ENCODE assay signal across 25 cellular contexts in the genomic region with DNA sequence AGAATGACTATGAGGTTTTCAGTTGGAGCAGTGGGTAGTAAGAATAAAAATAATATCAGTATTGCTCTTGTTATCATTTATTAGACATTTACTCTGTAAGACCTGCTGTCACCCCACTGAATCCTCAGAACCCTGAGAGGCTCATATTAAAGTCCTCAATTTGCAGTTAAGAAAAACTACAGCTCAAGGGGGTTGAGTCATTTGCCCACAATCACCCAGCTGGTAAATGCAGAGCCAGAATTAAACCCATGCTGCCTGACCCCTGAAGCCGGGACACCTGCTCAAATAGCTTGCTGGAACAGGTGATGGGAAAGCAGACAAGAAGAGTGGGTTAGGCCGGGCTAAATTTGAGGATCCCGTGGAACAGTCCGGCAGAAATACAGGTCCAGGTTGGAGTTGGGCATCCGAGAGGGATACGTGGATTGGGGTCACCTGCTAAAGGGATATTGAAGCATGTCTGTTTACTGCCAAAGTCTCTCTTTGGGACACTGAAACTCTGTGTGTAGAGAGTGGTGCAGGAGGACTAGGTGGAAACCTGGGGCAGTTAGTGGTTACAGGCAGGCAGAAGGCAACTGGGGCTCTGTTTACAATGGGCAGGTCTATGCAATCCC.
DNase-seq lines count a peak whose midpoint lies in the region; ATAC-seq and TF ChIP-seq lines count a peak whose summit lies in the region.
"Had no signal": no experiment of that assay in that cellular context is flagged by ENCODE, and none has a peak within 500 bp of the region (broad histone marks: within the 10 kb centered on the region; RNA-seq: fewer than 3 reads in every experiment).

No MANE protein-coding gene starts in this region.

- CTCF ChIA-PET in Panc1 (lab: Charles Lee) = no interaction called here

- no peaks in the 10 kb centered on the region for H3K9me3 ChIP-seq in Panc1 (ENCODE audit: control insufficient read depth, insufficient read depth, low read depth, low read length)
- H3K9me3 ChIP-seq in sigmoid colon = no peaks in the 10 kb centered on the region
- H3K9me3 ChIP-seq: adrenal gland, breast epithelium, esophagus squamous epithelium, gastrocnemius medialis, MG63, suprapubic skin had no signal

- H3K4me1 ChIP-seq in Panc1 (ENCODE audit: control insufficient read depth, insufficient read depth, low read length) (peaks cover 32% of the 10 kb centered on the region), sigmoid colon (peaks cover 0 to 58% (median 42%) of the 10 kb centered on the region in 4 donors)
- H3K4me1 ChIP-seq: adrenal gland, breast epithelium, esophagus squamous epithelium, suprapubic skin had no signal

- ATAC-seq in Panc1 (no peak), HG02840 (IDR thresholded peaks at IDR 0.05; ENCODE audit: low FRiP score, unreplicated experiment) (no peak)
- ATAC-seq: activated T-cell treated with anti-CD3 and anti-CD28 coated beads, Interleukin-2, amount 50 U/mL, for 4 hours; gastrocnemius medialis; stimulated activated effector memory CD8-positive, alpha-beta T cell treated with anti-CD3 and anti-CD28 coated beads, Interleukin-12 subunit alpha, Interleukin-12 subunit beta, amount 100 ng/mL, for 72 hours; T-cell had no signal

- TF ChIP-seq CTCF in Panc1 (IDR thresholded peaks at IDR 0.05) (no peak), sigmoid colon (IDR thresholded peaks at IDR 0.05) (no peak)

- POLR2A ChIA-PET in Panc1 (lab: Charles Lee) = no interaction called here

- 79 to 86% methylated on average over 6 of the region's 6 CpGs for WGBS in sigmoid colon, 2 donors

- no TSS peak for BruUV-seq in Panc1 (replicated peaks; lab: Mats Ljungman, UMichigan)

- DNase-seq in EL (peak; percentile 42), Panc1 (ENCODE audit: low read depth, low spot score) (no peak), glomerular visceral epithelial cell (ENCODE audit: extremely low spot score) (peak; percentile 64), sigmoid colon (no peak), activated T-cell treated with anti-CD3 and anti-CD28 coated beads for 4 hours (no peak), superior temporal gyrus (ENCODE audit: extremely low spot score) (no peak)
- DNase-seq: activated naive CD4-positive, alpha-beta T cell; activated T-cell treated with anti-CD3 and anti-CD28 coated beads, Interleukin-2, amount 50 U/mL, for 4 hours; adrenal gland; Calu3; cortex of kidney; endodermal cell; esophagus squamous epithelium; gastrocnemius medialis; hypothalamus; NCI-H1417; NCI-H2107; posterior cingulate gyrus; stimulated activated CD4-positive, alpha-beta T cell treated with anti-CD3 and anti-CD28 coated beads, Interleukin-2, amount 100 ng/mL, for 24 hours; T-cell had no signal

- no peaks in the 10 kb centered on the region for H3K27me3 ChIP-seq in Panc1 (ENCODE audit: control insufficient read depth, insufficient read depth, low read length)
- no peaks in the 10 kb centered on the region for H3K27me3 ChIP-seq in sigmoid colon
- H3K27me3 ChIP-seq: adrenal gland, breast epithelium, esophagus squamous epithelium, gastrocnemius medialis, MG63, suprapubic skin had no signal

- H3K4me3 ChIP-seq in Panc1 (ENCODE audit: low read depth in 2 of 2, low read length in 2 of 2) (0 out of 4 replicates have a peak overlapping the region, but pooled peaks of 1 of the 2 experiments have one; percentile 4), sigmoid colon (no peak overlapping the region)
- H3K4me3 ChIP-seq: adrenal gland, breast epithelium, esophagus squamous epithelium, gastrocnemius medialis, MG63, suprapubic skin had no signal

- peak overlapping the region; percentile 81 for H3K27ac ChIP-seq in Panc1 (ENCODE audit: low read length)
- peak overlapping the region in 3 of 4 donors; percentile 50 to 67 (median 55) for H3K27ac ChIP-seq in sigmoid colon
- H3K27ac ChIP-seq: adrenal gland, breast epithelium, esophagus squamous epithelium, gastrocnemius medialis, suprapubic skin had no signal

- in situ Hi-C loops in Panc1 (cut with HindIII; ENCODE audit: low pct_unique_long_range_greater_than_20kb, low sequenced_read_pairs) = no loop called here

- H3K36me3 ChIP-seq in Panc1 (ENCODE audit: control insufficient read depth, insufficient read depth, low read length) = no peaks in the 10 kb centered on the region
- no peaks in the 10 kb centered on the region for H3K36me3 ChIP-seq in sigmoid colon
- H3K36me3 ChIP-seq: adrenal gland, breast epithelium, esophagus squamous epithelium, gastrocnemius medialis, MG63, suprapubic skin had no signal

- no peak for TF ChIP-seq EP300 in sigmoid colon (IDR thresholded peaks at IDR 0.05)

- intact Hi-C loops in Panc1 (cut with micrococcal nuclease; ENCODE audit: unreplicated experiment) = no loop called here
- intact Hi-C loops in sigmoid colon (cut with DNase I) = no loop called here

- no peak for TF ChIP-seq POLR2A in sigmoid colon (IDR thresholded peaks at IDR 0.05)

Comparison
In these comparisons a context has a peak if more than half of its experiments do, and no peak if none do; other contexts are left out.
1. DNase-seq: peak in EL (single experiment) and glomerular visceral epithelial cell (single experiment); none in Panc1 (single experiment), sigmoid colon (single experiment), activated T-cell treated with anti-CD3 and anti-CD28 coated beads for 4 hours (single experiment) and superior temporal gyrus (single experiment).